ENCODE assay signal across 8 cellular contexts in genomic region chr17:7687908-7688807, GRCh38. TPM values are rescaled to one million over a fixed set of nuclear protein-coding genes. Genes with fewer than 3 reads are reported as not detected.
DNase-seq lines count a peak whose midpoint lies in the region; ATAC-seq lines count a peak whose summit lies in the region.

Gene WRAP53, plus strand, starts transcription at chr17:7688477. Its CDS starts 172 bp downstream, at chr17:7688649.

- H3K27me3 Mint-ChIP-seq in IgD-negative memory B cell, result no peaks in the 10 kb centered on the region

- H3K27me3 ChIP-seq in mononuclear cell (ENCODE audit: insufficient read depth, low read length), result no peaks in the 10 kb centered on the region

- peaks cover 30% of the 10 kb centered on the region for H3K4me1 ChIP-seq in mononuclear cell (ENCODE audit: insufficient read depth, low read length)

- peak within 1 kb of the TSS; percentile 100 for H3K4me3 ChIP-seq in mononuclear cell (ENCODE audit: low read length)

- DNase-seq in DMS153 treated with DMSO at 0.1 percent for 48 hours (lab: John Stamatoyannopoulos, UW; ENCODE audit: unreplicated experiment) (peak; percentile 74), OCI-M1 (lab: John Stamatoyannopoulos, UW) (peak; percentile 99), activated T-cell treated with anti-CD3 and anti-CD28 coated beads for 24 hours (ENCODE audit: low read depth) (peak; percentile 95), epidermal melanocyte (ENCODE audit: insufficient read length, low spot score) (peak; percentile 94)
- DNase-seq in stimulated activated CD8-positive, alpha-beta memory T cell treated with anti-CD3 and anti-CD28 coated beads, Interleukin-4, amount 100 ng/mL, for 1 hour (ENCODE audit: low read depth in 2 of 2, low spot score in 1 of 2), result peak; percentile 88

- H3K36me3 Mint-ChIP-seq in IgD-negative memory B cell, result peaks cover 2% of the 10 kb centered on the region

- H3K27ac Mint-ChIP-seq in IgD-negative memory B cell, result peak within 1 kb of the TSS; percentile 98 to 100 (median 99)

- peaks cover 18 to 30% (median 25%) of the 10 kb centered on the region in 3 donors for H3K4me1 Mint-ChIP-seq in IgD-negative memory B cell

- H3K9me3 ChIP-seq in mononuclear cell (ENCODE audit: low read depth, low read length), result no peaks in the 10 kb centered on the region

- ATAC-seq in GM21528 (IDR thresholded peaks at IDR 0.05; ENCODE audit: low FRiP score, unreplicated experiment), result peak; percentile 59

- H3K4me3 Mint-ChIP-seq in IgD-negative memory B cell, result peak within 1 kb of the TSS; percentile 93 to 99 (median 98)

- no peaks in the 10 kb centered on the region for H3K9me3 Mint-ChIP-seq in IgD-negative memory B cell

RNA-seq across cellular contexts. Expression of gene WRAP53, which starts in this region (rescaled TPM):
- polyA plus RNA-seq in IgD-negative memory B cell, result 15.3 TPM
- 3.6 TPM for total RNA-seq in mononuclear cell

Comparison
In these comparisons a context has a peak if more than half of its experiments do, and no peak if none do; other contexts are left out.
1. Peak in every context shown above with its lines: DNase-seq, ATAC-seq and H3K4me3 ChIP-seq.